Comparison of ENCODE assay signal across 1 cellular context in genomic region chr21:43768868-43769167, GRCh38.
TF ChIP-seq lines count a peak whose summit lies in the region.

No MANE protein-coding gene starts in this region.

TF ChIP-seq in HepG2, 621 proteins besides CTCF, POLR2A, EP300 and RAD21:
- TF ChIP-seq ZNF33A (CRISPR knock-in tag; IDR thresholded peaks at IDR 0.05; ENCODE audit: borderline replicate concordance) (no peak), E2F1 (CRISPR knock-in tag; IDR thresholded peaks at IDR 0.05) (no peak), GFI1 (CRISPR knock-in tag; IDR thresholded peaks at IDR 0.05; ENCODE audit: borderline replicate concordance) (no peak), ZNF704 (CRISPR knock-in tag; IDR thresholded peaks at IDR 0.05; ENCODE audit: borderline replicate concordance) (no peak), ZBTB33 (CRISPR knock-in tag; IDR thresholded peaks at IDR 0.05) (no peak), ZNF235 (CRISPR knock-in tag; IDR thresholded peaks at IDR 0.05; ENCODE audit: borderline replicate concordance) (no peak), ZNF574 (CRISPR knock-in tag; IDR thresholded peaks at IDR 0.05) (no peak), CEBPB (IDR thresholded peaks at IDR 0.05; ENCODE audit: borderline replicate concordance, low read depth, low read length) (no peak), ARHGAP35 (CRISPR knock-in tag; IDR thresholded peaks at IDR 0.05; ENCODE audit: borderline replicate concordance) (no peak), MTA3 (CRISPR knock-in tag; IDR thresholded peaks at IDR 0.05) (no peak), YEATS4 (CRISPR knock-in tag; IDR thresholded peaks at IDR 0.05; ENCODE audit: borderline replicate concordance) (no peak), ZBTB37 (CRISPR knock-in tag; IDR thresholded peaks at IDR 0.05) (no peak), AFF4 (CRISPR knock-in tag; IDR thresholded peaks at IDR 0.05) (no peak)
